ENCODE assay signal across 8 cellular contexts in genomic region chr19:5691930-5692784, GRCh38. TPM values are rescaled to one million over a fixed set of nuclear protein-coding genes. Genes with fewer than 3 reads are reported as not detected.
A peak's percentile ranks its signal among the peaks of the same experiment; 100 is the strongest.
DNase-seq lines count a peak whose midpoint lies in the region; ATAC-seq, FAIRE-seq and TF ChIP-seq lines count a peak whose summit lies in the region.

No MANE protein-coding gene starts in this region.

- H3K9ac ChIP-seq in SK-N-SH = peak overlapping the region; percentile 94; the same call in 1 of the 2 replicates

- no peaks in the 10 kb centered on the region for H3K9me3 ChIP-seq in SK-N-SH
- no peaks in the 10 kb centered on the region for H3K9me3 ChIP-seq in gastroesophageal sphincter

- no peak for TF ChIP-seq RAD21 in SK-N-SH (IDR thresholded peaks at IDR 0.05; ENCODE audit: low read length)

- peaks cover 69% of the 10 kb centered on the region for H4K20me1 ChIP-seq in SK-N-SH (ENCODE audit: insufficient read depth)

- DNase-seq in SK-N-SH (peak; percentile 64), H54 (ENCODE audit: insufficient read length, low spot score) (no peak), H4 (ENCODE audit: low spot score) (no peak)
- DNase-seq in stimulated activated naive CD8-positive, alpha-beta T cell treated with anti-CD3 and anti-CD28 coated beads, Interleukin-15, Interleukin-2, amounts not matched to agents 100 U/mL and 50 U/mL, for 24 hours = peak; percentile 46

- ATAC-seq in SK-N-SH treated with all-trans-retinoic acid at 6 μM for 48 hours (no peak), gastroesophageal sphincter (no peak), HG03354 (IDR thresholded peaks at IDR 0.05; ENCODE audit: poor library complexity, severe bottlenecking, unreplicated experiment) (no peak)
- ATAC-seq in stimulated activated naive CD8-positive, alpha-beta T cell treated with anti-CD3 and anti-CD28 coated beads, Interleukin-15, Interleukin-2, amounts not matched to agents 100 U/mL and 50 U/mL, for 24 hours = peak; percentile 1

- H3K4me1 ChIP-seq in SK-N-SH (ENCODE audit: control insufficient read depth in 1 of 2, insufficient read depth in 2 of 2, low read depth in 1 of 2, low read length in 1 of 2) (peaks cover 0 to 28% of the 10 kb centered on the region in 2 experiments; a peak in 1 of 4 replicates), gastroesophageal sphincter (peaks cover 0 to 55% (median 11%) of the 10 kb centered on the region in 3 donors)

- H3K4me3 ChIP-seq in SK-N-SH (ENCODE audit: low read depth in 2 of 2, low read length in 1 of 2) (peak overlapping the region; percentile 97), gastroesophageal sphincter (peak overlapping the region in 1 of 2 donors; percentile 85)

- H3K27me3 ChIP-seq in SK-N-SH (ENCODE audit: insufficient read depth) (no peaks in the 10 kb centered on the region), gastroesophageal sphincter (no peaks in the 10 kb centered on the region)

- H3K9me2 ChIP-seq in SK-N-SH = no peaks in the 10 kb centered on the region

- CTCF ChIA-PET in SK-N-SH (lab: Yijun Ruan, JAX) = interaction anchor here (0.8 to 3.8 kb wide), 3 partner anchors 10 to 27 kb away, joined by 3 to 31 read pairs (median 3); partner anchors contain the start of genes CATSPERD and LONP1

- H3K27ac ChIP-seq in SK-N-SH (ENCODE audit: low read depth in 2 of 2, low read length in 1 of 2) (peak overlapping the region; percentile 6 to 58; a peak in 3 of 4 replicates), VCaP (peak overlapping the region; percentile 84), gastroesophageal sphincter (peak overlapping the region in 3 of 4 donors; percentile 92 to 95 (median 95))

- TF ChIP-seq POLR2A in gastroesophageal sphincter (IDR thresholded peaks at IDR 0.05) (no peak), H54 (IDR thresholded peaks at IDR 0.05; ENCODE audit: low read depth, low read length) (no peak)

- H3K4me2 ChIP-seq in SK-N-SH = peak overlapping the region; percentile 93

- peaks cover 42% of the 10 kb centered on the region for H3F3A ChIP-seq in SK-N-SH (replicated peaks; ENCODE audit: insufficient read depth)

- TF ChIP-seq CTCF in SK-N-SH (IDR thresholded peaks at IDR 0.05) = no peak
- no peak for TF ChIP-seq CTCF in VCaP (conservative IDR thresholded peaks at IDR 0.05)
- no peak for TF ChIP-seq CTCF in gastroesophageal sphincter (IDR thresholded peaks at IDR 0.05)

- no peak for TF ChIP-seq EP300 in SK-N-SH (IDR thresholded peaks at IDR 0.05; ENCODE audit: borderline replicate concordance in 1 of 2, low read depth in 1 of 2, low read length in 1 of 2)
- no peak for TF ChIP-seq EP300 in gastroesophageal sphincter (IDR thresholded peaks at IDR 0.05)

- peaks cover 9 to 55% of the 10 kb centered on the region in 2 experiments for H3K36me3 ChIP-seq in SK-N-SH (replicated peaks in 1 of 2; ENCODE audit: control insufficient read depth in 1 of 2, insufficient read depth in 2 of 2, low read length in 1 of 2)
- peaks cover 0 to 58% of the 10 kb centered on the region in 2 donors for H3K36me3 ChIP-seq in gastroesophageal sphincter

- no peak for FAIRE-seq in H54 (lab: Jason Lieb, UNC)

- POLR2A ChIA-PET in SK-N-SH (lab: Yijun Ruan, JAX) = interaction anchor here (1.2 to 1.6 kb wide), 4 partner anchors 8 to 88 kb away, joined by 4 to 12 read pairs (median 5); partner anchors contain the start of genes CATSPERD and LONP1

- H2AFZ ChIP-seq in SK-N-SH (ENCODE audit: low read depth) = no peak overlapping the region

- 51% methylated on average over 21 of the region's 38 CpGs for WGBS in SK-N-SH (ENCODE audit: low lambda C conversion rate)
- 30% methylated on average over 2 of the region's 38 CpGs; no CpG with 5 or more reads in 1 of the 2 donors for WGBS in gastroesophageal sphincter (ENCODE audit: low coverage in 1 of 2), 2 donors

- H3K79me2 ChIP-seq in SK-N-SH (ENCODE audit: insufficient read depth) = peaks cover 53% of the 10 kb centered on the region

TF ChIP-seq in SK-N-SH, 30 proteins besides CTCF, POLR2A, EP300 and RAD21:
- no peak for TF ChIP-seq NRF1 (IDR thresholded peaks at IDR 0.05; ENCODE audit: low read depth, low read length)
- TF ChIP-seq SIN3A (IDR thresholded peaks at IDR 0.05; ENCODE audit: borderline replicate concordance, low read depth, low read length) = peak; percentile 46; the same call in 1 of the 2 replicates
- TF ChIP-seq ZBTB33 (IDR thresholded peaks at IDR 0.05; ENCODE audit: borderline replicate concordance, low read depth) = peak; percentile 23; the same call in 1 of the 2 replicates

TF ChIP-seq in SK-N-SH treated with all-trans-retinoic acid at 6 μM for 48 hours, 23 proteins besides CTCF, POLR2A, EP300 and RAD21:
- no peak for TF ChIP-seq POU6F1 (CRISPR knock-in tag; IDR thresholded peaks at IDR 0.05; ENCODE audit: borderline replicate concordance, low read depth)
- TF ChIP-seq ZNF565 (CRISPR knock-in tag; conservative IDR thresholded peaks at IDR 0.05; ENCODE audit: low read depth) = no peak
- no peak for TF ChIP-seq PPARA (CRISPR knock-in tag; IDR thresholded peaks at IDR 0.05; ENCODE audit: borderline replicate concordance)
- TF ChIP-seq CREB5 (CRISPR knock-in tag; IDR thresholded peaks at IDR 0.05; ENCODE audit: low read depth) = no peak
TF ChIP-seq in SK-N-SH treated with all-trans-retinoic acid at 6 μM for 48 hours: peak in this region for 0.

RNA-seq across cellular contexts. Expression of gene RPL36, which starts 2.1 kb away (rescaled TPM):
- 871 and 1,383 TPM in 2 replicates for polyA plus RNA-seq in SK-N-SH (2012; rRNA removed)
- polyA plus RNA-seq in SK-N-SH (2012; cell fraction: cytosol; rRNA removed) = 933 and 1,018 TPM in 2 replicates
- 319 and 414 TPM in 2 replicates for polyA plus RNA-seq in SK-N-SH (2012; cell fraction: nucleus; rRNA removed)
- total RNA-seq in gastroesophageal sphincter = 1,000 to 10,000 TPM in 1 of 4 donors, 100 to 1,000 TPM in 3; 393 to 1,204 (median 723) TPM
- total RNA-seq in H4 (2014; rRNA removed; shearing (Covaris generic)) = 933 and 1,282 TPM in 2 replicates

RNA-seq across cellular contexts. Expression of gene HSD11B1L, which starts 11.3 kb away (rescaled TPM):
- polyA plus RNA-seq in SK-N-SH (2012; rRNA removed) = 52.0 and 53.3 TPM in 2 replicates
- polyA plus RNA-seq in SK-N-SH (2012; cell fraction: cytosol; rRNA removed) = 35.3 and 47.9 TPM in 2 replicates
- polyA plus RNA-seq in SK-N-SH (2012; cell fraction: nucleus; rRNA removed) = 43.7 and 46.7 TPM in 2 replicates
- 10 to 100 TPM; 11.2 to 22.9 (median 18.9) TPM for total RNA-seq in gastroesophageal sphincter
- total RNA-seq in H4 (2014; rRNA removed; shearing (Covaris generic)) = 2.4 and 4.9 TPM in 2 replicates

RNA-seq across cellular contexts. Expression of gene MICOS13, which starts 11.8 kb away (rescaled TPM):
- polyA plus RNA-seq in SK-N-SH (2012; rRNA removed) = 112 and 116 TPM in 2 replicates
- polyA plus RNA-seq in SK-N-SH (2012; cell fraction: cytosol; rRNA removed) = 56.7 and 76.6 TPM in 2 replicates
- polyA plus RNA-seq in SK-N-SH (2012; cell fraction: nucleus; rRNA removed) = 54.9 and 78.4 TPM in 2 replicates
- total RNA-seq in gastroesophageal sphincter = 10 to 100 TPM; 29.7 to 60.6 (median 50.7) TPM
- 38.1 and 52.7 TPM in 2 replicates for total RNA-seq in H4 (2014; rRNA removed; shearing (Covaris generic))

RNA-seq across cellular contexts. Expression of gene LONP1, which starts 27.8 kb away (rescaled TPM):
- polyA plus RNA-seq in SK-N-SH (2012; rRNA removed) = 75.4 and 111 TPM in 2 replicates
- polyA plus RNA-seq in SK-N-SH (2012; cell fraction: cytosol; rRNA removed) = 49.3 and 74.2 TPM in 2 replicates
- 156 and 220 TPM in 2 replicates for polyA plus RNA-seq in SK-N-SH (2012; cell fraction: nucleus; rRNA removed)
- 10 to 100 TPM; 44.5 to 73.2 (median 64.1) TPM for total RNA-seq in gastroesophageal sphincter
- total RNA-seq in H4 (2014; rRNA removed; shearing (Covaris generic)) = 49.1 and 81.4 TPM in 2 replicates

RNA-seq across cellular contexts. Expression of gene CATSPERD, which starts 28.3 kb away (rescaled TPM):
- not detected in 2 replicates for polyA plus RNA-seq in SK-N-SH (2012; rRNA removed)
- polyA plus RNA-seq in SK-N-SH (2012; cell fraction: cytosol; rRNA removed) = 0.04 TPM in 1 of 2 replicates, not detected in the other
- 0.04 TPM in 1 of 2 replicates, not detected in the other for polyA plus RNA-seq in SK-N-SH (2012; cell fraction: nucleus; rRNA removed)
- total RNA-seq in gastroesophageal sphincter = under 1 TPM in 2 of 4 donors, not detected in 2; 0.27 to 0.47 TPM
- not detected in 2 replicates for total RNA-seq in H4 (2014; rRNA removed; shearing (Covaris generic))

Comparison
In these comparisons a context has a peak if more than half of its experiments do, and no peak if none do; other contexts are left out.
1. DNase-seq: peak in SK-N-SH (single experiment) and stimulated activated naive CD8-positive, alpha-beta T cell treated with anti-CD3 and anti-CD28 coated beads, Interleukin-15, Interleukin-2, amounts not matched to agents 100 U/mL and 50 U/mL, for 24 hours (single experiment); none in H54 (single experiment) and H4 (single experiment).
2. H3K27ac ChIP-seq: peak in every context shown above with its lines; median percentile 95 in gastroesophageal sphincter; 84 in VCaP; 32 in SK-N-SH.